13 cellular contexts compared by ENCODE assay signal in genomic region chr3:4693620-4694019, GRCh38.
DNase-seq lines count a peak whose midpoint lies in the region; ATAC-seq, FAIRE-seq and TF ChIP-seq lines count a peak whose summit lies in the region.
"Had no signal": no experiment of that assay in that cellular context is flagged by ENCODE, and none has a peak within 500 bp of the region (broad histone marks: within the 10 kb centered on the region; RNA-seq: fewer than 3 reads in every experiment).

No MANE protein-coding gene starts in this region.

- H3K9me3 ChIP-seq in aorta (ENCODE audit: control insufficient read depth, low read length) (no peaks in the 10 kb centered on the region), pancreas (no peaks in the 10 kb centered on the region)
- H3K9me3 ChIP-seq: tibial artery had no signal

- H3K27me3 ChIP-seq in aorta (ENCODE audit: control insufficient read depth in 1 of 2, insufficient read depth in 2 of 2, low read length in 1 of 2) = no peaks in the 10 kb centered on the region
- H3K27me3 ChIP-seq in pancreas = no peaks in the 10 kb centered on the region
- H3K27me3 ChIP-seq: tibial artery had no signal

- H3K4me3 ChIP-seq in aorta (ENCODE audit: low read length in 2 of 2) = no peak overlapping the region
- H3K4me3 ChIP-seq in pancreas = no peak overlapping the region
- H3K4me3 ChIP-seq: SK-N-MC, tibial artery had no signal

- no peak for TF ChIP-seq CTCF in VCaP (conservative IDR thresholded peaks at IDR 0.05)
- TF ChIP-seq CTCF in pancreas (IDR thresholded peaks at IDR 0.05) = no peak

- intact Hi-C loops in aorta (cut with DNase I) = no loop called here
- intact Hi-C loops in pancreas (cut with DNase I) = no loop called here

- 83 to 84% methylated on average over 13 of the region's 13 CpGs for WGBS in aorta, 2 donors
- 81 to 87% methylated on average over 13 of the region's 13 CpGs for WGBS in pancreas, 2 donors

- ATAC-seq in GM18867 (IDR thresholded peaks at IDR 0.05; ENCODE audit: unreplicated experiment) (peak; percentile 81), GM21528 (IDR thresholded peaks at IDR 0.05; ENCODE audit: low FRiP score, unreplicated experiment) (peak; percentile 89), HG03103 (IDR thresholded peaks at IDR 0.05; ENCODE audit: low read depth, unreplicated experiment) (peak; percentile 96), aorta (ENCODE audit: low FRiP score) (no peak), pancreas (no peak), GM18517 (IDR thresholded peaks at IDR 0.05; ENCODE audit: unreplicated experiment) (no peak)

- no peak for FAIRE-seq in pancreas (lab: Jason Lieb, UNC)

- no peaks in the 10 kb centered on the region for H3K4me1 ChIP-seq in aorta (ENCODE audit: control insufficient read depth in 1 of 2, insufficient read depth in 2 of 2, low read length in 2 of 2)
- peaks cover 0 to 7% (median 0%) of the 10 kb centered on the region in 3 donors for H3K4me1 ChIP-seq in pancreas
- H3K4me1 ChIP-seq: tibial artery had no signal

- peaks cover 8 to 9% of the 10 kb centered on the region in 2 donors for H3K36me3 ChIP-seq in aorta (ENCODE audit: control insufficient read depth in 1 of 2, insufficient read depth in 2 of 2, low read length in 1 of 2)
- H3K36me3 ChIP-seq in pancreas = peaks cover 0 to 5% (median 0%) of the 10 kb centered on the region in 3 donors

- H3K27ac ChIP-seq in VCaP = peak overlapping the region; percentile 55; the same call in 1 of the 2 replicates
- no peak overlapping the region for H3K27ac ChIP-seq in aorta (ENCODE audit: low read depth in 1 of 2, low read length in 2 of 2)
- no peak overlapping the region for H3K27ac ChIP-seq in pancreas
- H3K27ac ChIP-seq: SK-N-MC, tibial artery had no signal

- DNase-seq in OCI-M1 (lab: John Stamatoyannopoulos, UW) (no peak), aorta (no peak), pancreas (no peak)
- DNase-seq: activated CD4-positive, alpha-beta T cell treated with anti-CD3 and anti-CD28 coated beads, Interleukin-2, amount 50 U/mL, for 1 hour; activated naive CD4-positive, alpha-beta T cell treated with anti-CD3 and anti-CD28 coated beads, Interleukin-2, amount 10 ng/mL, durations not matched to agents 7 days and 5 days; NCI-H69; tibial artery had no signal

Comparison
In these comparisons a context has a peak if more than half of its experiments do, and no peak if none do; other contexts are left out.
1. ATAC-seq: peak in GM18867 (single experiment), GM21528 (single experiment) and HG03103 (single experiment); none in aorta (single experiment), pancreas (0 of 4) and GM18517 (single experiment).